34 cellular contexts compared by ENCODE assay signal in the genomic region with DNA sequence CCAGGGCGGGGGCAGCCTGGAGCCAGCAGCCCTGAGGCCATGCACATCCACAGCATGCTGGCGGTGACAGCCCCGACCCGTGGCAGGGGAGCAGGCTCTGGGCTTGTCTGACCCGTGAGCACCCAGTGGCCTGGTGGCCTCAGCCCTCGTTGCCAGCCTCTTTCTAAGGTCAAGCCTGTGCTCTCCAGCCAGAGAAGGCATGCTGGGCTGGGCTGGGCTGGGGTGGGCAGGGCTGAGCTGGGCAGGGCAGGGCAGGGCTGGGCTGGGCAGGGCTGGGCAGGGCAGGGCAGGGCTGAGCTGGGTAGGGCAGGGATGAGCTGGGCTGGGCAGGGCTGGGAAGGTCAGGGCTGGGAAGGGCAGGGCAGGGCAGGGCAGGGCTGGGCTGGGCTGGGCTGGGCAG. TPM values are rescaled to one million over a fixed set of nuclear protein-coding genes. Genes with fewer than 3 reads are reported as not detected.
"Had no signal": no experiment of that assay in that cellular context is flagged by ENCODE, and none has a peak within 500 bp of the region (broad histone marks: within the 10 kb centered on the region; RNA-seq: fewer than 3 reads in every experiment).

No MANE protein-coding gene starts in this region.

- H3K4me1 Mint-ChIP-seq: activated B cell treated with CpG ODN at 0.5 μM for 24 hours; activated CD4-positive, alpha-beta memory T cell treated with anti-CD3 and anti-CD28 coated beads, Interleukin-2, amount 10 ng/mL, durations not matched to agents 7 days and 5 days; activated CD8-positive, alpha-beta memory T cell treated with anti-CD3 and anti-CD28 coated beads, Interleukin-2, amount 10 ng/mL, durations not matched to agents 7 days and 5 days; activated naive CD8-positive, alpha-beta T cell treated with anti-CD3 and anti-CD28 coated beads for 36 hours had no signal

- H3K27me3 Mint-ChIP-seq: activated B cell treated with CpG ODN at 0.5 μM for 24 hours; activated CD4-positive, alpha-beta memory T cell treated with anti-CD3 and anti-CD28 coated beads, Interleukin-2, amount 10 ng/mL, durations not matched to agents 7 days and 5 days; activated CD8-positive, alpha-beta memory T cell treated with anti-CD3 and anti-CD28 coated beads, Interleukin-2, amount 10 ng/mL, durations not matched to agents 7 days and 5 days; activated naive CD8-positive, alpha-beta T cell treated with anti-CD3 and anti-CD28 coated beads for 36 hours had no signal

- H3K4me3 Mint-ChIP-seq: activated B cell treated with CpG ODN at 0.5 μM for 24 hours; activated CD4-positive, alpha-beta memory T cell treated with anti-CD3 and anti-CD28 coated beads, Interleukin-2, amount 10 ng/mL, durations not matched to agents 7 days and 5 days; activated CD8-positive, alpha-beta memory T cell treated with anti-CD3 and anti-CD28 coated beads, Interleukin-2, amount 10 ng/mL, durations not matched to agents 7 days and 5 days; activated naive CD8-positive, alpha-beta T cell treated with anti-CD3 and anti-CD28 coated beads for 36 hours had no signal

- H3K9me3 Mint-ChIP-seq: activated B cell treated with CpG ODN at 0.5 μM for 24 hours; activated CD4-positive, alpha-beta memory T cell treated with anti-CD3 and anti-CD28 coated beads, Interleukin-2, amount 10 ng/mL, durations not matched to agents 7 days and 5 days; activated naive CD8-positive, alpha-beta T cell treated with anti-CD3 and anti-CD28 coated beads for 36 hours had no signal

- H2AFZ ChIP-seq: PC-9 had no signal

- DNase-seq: activated B cell treated with CpG ODN at 0.5 μM for 24 hours; activated CD4-positive, alpha-beta memory T cell treated with anti-CD3 and anti-CD28 coated beads, Interleukin-2, amount 10 ng/mL, durations not matched to agents 7 days and 5 days; activated CD4-positive, alpha-beta T cell treated with anti-CD3 and anti-CD28 coated beads for 1 hour; activated CD4-positive, alpha-beta T cell treated with anti-CD3 and anti-CD28 coated beads for 48 hours; activated CD8-positive, alpha-beta memory T cell treated with anti-CD3 and anti-CD28 coated beads for 24 hours; activated CD8-positive, alpha-beta memory T cell treated with anti-CD3 and anti-CD28 coated beads, Interleukin-2, amount 10 ng/mL, durations not matched to agents 7 days and 5 days; activated CD8-positive, alpha-beta memory T cell treated with anti-CD3 and anti-CD28 coated beads, Interleukin-2, amount 50 U/mL, for 48 hours; activated effector memory CD4-positive, alpha-beta T cell treated with Interleukin-2 at 50 U/mL for 16 hours; activated naive CD4-positive, alpha-beta T cell; activated naive CD4-positive, alpha-beta T cell treated with anti-CD3 and anti-CD28 coated beads, Interleukin-2, amount 50 U/mL, for 16 hours; activated naive CD8-positive, alpha-beta T cell treated with anti-CD3 and anti-CD28 coated beads for 36 hours; activated T-cell treated with anti-CD3 and anti-CD28 coated beads, Interleukin-2, amount 50 U/mL, for 48 hours; amniotic stem cell; aorta; brain microvascular endothelial cell; central memory CD4-positive, alpha-beta T cell; NCI-H1092 treated with DMSO at 0.1 percent for 48 hours; NCI-H1417; NCI-H146; NCI-H187; NCI-H2029 treated with DMSO at 0.1 percent for 48 hours; NCI-H2107; NCI-H2171; NCI-H510A; NCI-H526; NCI-H748 treated with DMSO at 0.1 percent for 48 hours; NK-92 treated with Interleukin-12 subunit alpha and Interleukin-12 subunit beta, amount 100 ng/mL, for 24 hours; PC-9; SIG-M5; T-helper 1 cell; T-helper 2 cell; T-helper 9 cell had no signal

- H3K4me2 ChIP-seq: PC-9 had no signal

- H3K27ac ChIP-seq: brain microvascular endothelial cell, PC-9, VCaP had no signal

- H3K27me3 ChIP-seq: brain microvascular endothelial cell had no signal

- ATAC-seq: activated CD8-positive, alpha-beta memory T cell treated with anti-CD3 and anti-CD28 coated beads, Interleukin-2, amount 10 ng/mL, durations not matched to agents 7 days and 5 days; SK-N-SH treated with all-trans-retinoic acid at 6 μM for 48 hours had no signal

- H3K36me3 ChIP-seq: brain microvascular endothelial cell had no signal

- H3K36me3 Mint-ChIP-seq: activated CD8-positive, alpha-beta memory T cell treated with anti-CD3 and anti-CD28 coated beads, Interleukin-2, amount 10 ng/mL, durations not matched to agents 7 days and 5 days; activated naive CD8-positive, alpha-beta T cell treated with anti-CD3 and anti-CD28 coated beads for 36 hours had no signal

- H3K27ac Mint-ChIP-seq: activated B cell treated with CpG ODN at 0.5 μM for 24 hours; activated CD4-positive, alpha-beta memory T cell treated with anti-CD3 and anti-CD28 coated beads, Interleukin-2, amount 10 ng/mL, durations not matched to agents 7 days and 5 days; activated CD8-positive, alpha-beta memory T cell treated with anti-CD3 and anti-CD28 coated beads, Interleukin-2, amount 10 ng/mL, durations not matched to agents 7 days and 5 days; activated naive CD8-positive, alpha-beta T cell treated with anti-CD3 and anti-CD28 coated beads for 36 hours had no signal

- H3K4me3 ChIP-seq: PC-9 had no signal

RNA-seq across cellular contexts. Expression of gene H19, which starts 10.6 kb away (rescaled TPM):
- total RNA-seq: activated B cell treated with CpG ODN at 0.5 μM for 24 hours; activated CD4-positive, alpha-beta memory T cell treated with anti-CD3 and anti-CD28 coated beads, Interleukin-2, amount 10 ng/mL, durations not matched to agents 7 days and 5 days; activated CD8-positive, alpha-beta memory T cell treated with anti-CD3 and anti-CD28 coated beads, Interleukin-2, amount 10 ng/mL, durations not matched to agents 7 days and 5 days; activated naive CD8-positive, alpha-beta T cell treated with anti-CD3 and anti-CD28 coated beads for 36 hours had no signal
